ENCODE assay signal across 19 cellular contexts in genomic region chr6:20599302-20600051, GRCh38.
DNase-seq lines count a peak whose midpoint lies in the region; ATAC-seq, FAIRE-seq and TF ChIP-seq lines count a peak whose summit lies in the region.
"Had no signal": no experiment of that assay in that cellular context is flagged by ENCODE, and none has a peak within 500 bp of the region (broad histone marks: within the 10 kb centered on the region; RNA-seq: fewer than 3 reads in every experiment).

No MANE protein-coding gene starts in this region.

- CTCF ChIA-PET in activated CD4-positive, alpha-beta T cell treated with anti-CD3 and anti-CD28 coated beads for 36 hours (lab: Charles Lee), result interaction anchor here (0.6 to 0.7 kb wide), 2 partner anchors 13 to 1630 kb away, joined by 3 read pairs; no protein-coding TSS in a partner anchor
- CTCF ChIA-PET in HepG2 (lab: Yijun Ruan, JAX; ENCODE audit: low intra/inter-chr PET ratio, low total read pairs), result no interaction called here

- H3K36me3 ChIP-seq in HepG2 (replicated peaks in 1 of 2; ENCODE audit: control insufficient read depth in 1 of 2, insufficient read depth in 2 of 2, low read length in 2 of 2), result peaks cover 1 to 8% of the 10 kb centered on the region in 2 experiments; a peak in 2 of 5 replicates

- H3K27ac ChIP-seq in HepG2 (ENCODE audit: extremely low read length, insufficient read depth, low read length), result no peak overlapping the region

- FAIRE-seq in HepG2 (lab: Jason Lieb, UNC), result no peak

- intact Hi-C loops in activated CD4-positive, alpha-beta T cell treated with anti-CD3 and anti-CD28 coated beads for 36 hours (cut with DNase I, micrococcal nuclease), result loop anchor here (1.0 to 10.0 kb wide), 5 partner anchors 16 to 838 kb away; no protein-coding TSS in a partner anchor
- intact Hi-C loops in HepG2 (cut with micrococcal nuclease; ENCODE audit: unreplicated experiment), result no loop called here

- POLR2A ChIA-PET in activated CD4-positive, alpha-beta T cell treated with anti-CD3 and anti-CD28 coated beads for 36 hours (lab: Charles Lee), result no interaction called here
- POLR2A ChIA-PET in HepG2 (lab: Yijun Ruan, JAX), result no interaction called here

- WGBS in HepG2 (ENCODE audit: low lambda C conversion rate), result 94% methylated on average over 3 of the region's 3 CpGs

- no peaks in the 10 kb centered on the region for H3K79me2 ChIP-seq in HepG2 (ENCODE audit: insufficient read depth, low read length)

- no peak for TF ChIP-seq CTCF in HepG2 (CRISPR knock-in tag; IDR thresholded peaks at IDR 0.05)

- in situ Hi-C loops in HepG2 (cut with HindIII; ENCODE audit: extremely low pct_ligation_motif_present, low pct_unique_long_range_greater_than_20kb), result no loop called here

- TF ChIP-seq RAD21 in HepG2 (CRISPR knock-in tag; IDR thresholded peaks at IDR 0.05), result no peak

- H3K9ac ChIP-seq in HepG2 (ENCODE audit: insufficient read depth, low read depth, low read length), result no peak overlapping the region

- H4K20me1 ChIP-seq in HepG2 (ENCODE audit: insufficient read depth, low read length), result no peaks in the 10 kb centered on the region

- DNase-seq in activated CD4-positive, alpha-beta T cell treated with anti-CD3 and anti-CD28 coated beads for 36 hours, result no peak
- no peak for DNase-seq in activated CD4-positive, alpha-beta T cell treated with anti-CD3 and anti-CD28 coated beads for 48 hours
- no peak for DNase-seq in GM19238 (ENCODE audit: insufficient read length, low spot score)
- DNase-seq in HepG2 (ENCODE audit: low spot score), result no peak
- no peak for DNase-seq in T-helper 17 cell
- DNase-seq: activated CD4-positive, CD25-positive, alpha-beta regulatory T cell treated with anti-CD3 and anti-CD28 coated beads, Interleukin-2, amount 50 U/mL, for 72 hours; Kasumi-1; kidney glomerular epithelial cell; midbrain; NCI-H1930; NCI-H524 treated with DMSO at 0.1 percent for 48 hours; RPMI8226; stimulated activated CD4-positive, alpha-beta T cell treated with anti-CD3 and anti-CD28 coated beads, Interleukin-4, amount 100 ng/mL, for 4 hours had no signal

- H3K4me2 ChIP-seq in HepG2 (ENCODE audit: low read depth, low read length), result no peak overlapping the region

- H2AFZ ChIP-seq in HepG2 (ENCODE audit: low read length), result no peak overlapping the region

- no peak for TF ChIP-seq POLR2A in HepG2 (IDR thresholded peaks at IDR 0.05; ENCODE audit: insufficient read depth in 1 of 2, low read depth in 2 of 2, low read length in 2 of 2)

- H3K4me3 Mint-ChIP-seq in activated CD4-positive, alpha-beta T cell treated with anti-CD3 and anti-CD28 coated beads for 36 hours, result no peak overlapping the region
- peak overlapping the region; percentile 34 for H3K4me3 Mint-ChIP-seq in activated T-helper 17 cell treated with anti-CD3 and anti-CD28 coated beads, Interleukin-2, amount 50 U/mL, for 72 hours
- H3K4me3 Mint-ChIP-seq in T-helper 17 cell, result no peak overlapping the region
- H3K4me3 Mint-ChIP-seq: CD14-positive monocyte; dendritic cell treated with granulocyte-macrophage colony-stimulating factor and Interleukin-4, amounts not matched to agents 40 ng/mL and 50 ng/mL, for 4 days had no signal

- no peak overlapping the region for H3K27ac Mint-ChIP-seq in activated CD4-positive, alpha-beta T cell treated with anti-CD3 and anti-CD28 coated beads for 36 hours
- H3K27ac Mint-ChIP-seq in activated T-helper 17 cell treated with anti-CD3 and anti-CD28 coated beads, Interleukin-2, amount 50 U/mL, for 72 hours, result peak overlapping the region; percentile 72
- H3K27ac Mint-ChIP-seq in T-helper 17 cell, result no peak overlapping the region
- H3K27ac Mint-ChIP-seq: CD14-positive monocyte; dendritic cell treated with granulocyte-macrophage colony-stimulating factor and Interleukin-4, amounts not matched to agents 40 ng/mL and 50 ng/mL, for 4 days had no signal

- H3K27me3 ChIP-seq in HepG2 (ENCODE audit: control insufficient read depth in 1 of 2, insufficient read depth in 2 of 2, low read length in 2 of 2), result no peaks in the 10 kb centered on the region

- peak; percentile 97 for ATAC-seq in activated CD4-positive, alpha-beta T cell treated with anti-CD3 and anti-CD28 coated beads for 36 hours
- peak; percentile 69 for ATAC-seq in GM19395 (IDR thresholded peaks at IDR 0.05; ENCODE audit: unreplicated experiment)
- peak; percentile 46 for ATAC-seq in HG03039 (IDR thresholded peaks at IDR 0.05; ENCODE audit: unreplicated experiment)
- ATAC-seq in activated T-helper 17 cell treated with anti-CD3 and anti-CD28 coated beads, Interleukin-2, amount 50 U/mL, for 72 hours (replicated peaks), result peak; percentile 97
- no peak for ATAC-seq in HepG2
- no peak for ATAC-seq in T-helper 17 cell
- ATAC-seq: esophagus mucosa had no signal

- H3K9me3 ChIP-seq in HepG2 (ENCODE audit: low read length) (no peaks in the 10 kb centered on the region; the same call in 1 of the 2 replicates), T-helper 17 cell (ENCODE audit: control insufficient read depth, low read length, poor library complexity, severe bottlenecking) (no peaks in the 10 kb centered on the region)

- no peaks in the 10 kb centered on the region for H3K27me3 Mint-ChIP-seq in activated CD4-positive, alpha-beta T cell treated with anti-CD3 and anti-CD28 coated beads for 36 hours
- H3K27me3 Mint-ChIP-seq in activated T-helper 17 cell treated with anti-CD3 and anti-CD28 coated beads, Interleukin-2, amount 50 U/mL, for 72 hours, result no peaks in the 10 kb centered on the region
- no peaks in the 10 kb centered on the region for H3K27me3 Mint-ChIP-seq in T-helper 17 cell
- H3K27me3 Mint-ChIP-seq: dendritic cell treated with granulocyte-macrophage colony-stimulating factor and Interleukin-4, amounts not matched to agents 40 ng/mL and 50 ng/mL, for 4 days had no signal

- peaks cover 41% of the 10 kb centered on the region for H3K36me3 Mint-ChIP-seq in activated CD4-positive, alpha-beta T cell treated with anti-CD3 and anti-CD28 coated beads for 36 hours (ENCODE audit: low read depth)
- peaks cover 54% of the 10 kb centered on the region for H3K36me3 Mint-ChIP-seq in activated T-helper 17 cell treated with anti-CD3 and anti-CD28 coated beads, Interleukin-2, amount 50 U/mL, for 72 hours (ENCODE audit: low read depth)
- peaks cover 8% of the 10 kb centered on the region for H3K36me3 Mint-ChIP-seq in T-helper 17 cell (ENCODE audit: low read depth)

- H3K4me1 ChIP-seq in HepG2 (ENCODE audit: insufficient read depth, low read length), result peaks cover 6% of the 10 kb centered on the region

- H3K4me1 Mint-ChIP-seq in activated CD4-positive, alpha-beta T cell treated with anti-CD3 and anti-CD28 coated beads for 36 hours, result peaks cover 11% of the 10 kb centered on the region
- peaks cover 12% of the 10 kb centered on the region for H3K4me1 Mint-ChIP-seq in activated T-helper 17 cell treated with anti-CD3 and anti-CD28 coated beads, Interleukin-2, amount 50 U/mL, for 72 hours
- H3K4me1 Mint-ChIP-seq in T-helper 17 cell, result peaks cover 3% of the 10 kb centered on the region
- H3K4me1 Mint-ChIP-seq: CD14-positive monocyte had no signal

- no TSS peak for BruUV-seq in HepG2 (replicated peaks; lab: Mats Ljungman, UMichigan)

- TF ChIP-seq EP300 in HepG2 (IDR thresholded peaks at IDR 0.05; ENCODE audit: low read depth in 2 of 2, low read length in 2 of 2) (no peak), HepG2 (CRISPR knock-in tag; IDR thresholded peaks at IDR 0.05; ENCODE audit: borderline replicate concordance) (no peak)

- H3K4me3 ChIP-seq in HepG2 (replicated peaks in 1 of 3; ENCODE audit: insufficient read depth in 1 of 3, low read depth in 2 of 3, low read length in 3 of 3), result no peak overlapping the region

- H3K9me3 Mint-ChIP-seq in activated CD4-positive, alpha-beta T cell treated with anti-CD3 and anti-CD28 coated beads for 36 hours (ENCODE audit: low read depth), result peaks cover 6% of the 10 kb centered on the region
- no peaks in the 10 kb centered on the region for H3K9me3 Mint-ChIP-seq in activated T-helper 17 cell treated with anti-CD3 and anti-CD28 coated beads, Interleukin-2, amount 50 U/mL, for 72 hours

TF ChIP-seq in HepG2, 621 proteins besides CTCF, POLR2A, EP300 and RAD21:
- TF ChIP-seq, protein P1, sequence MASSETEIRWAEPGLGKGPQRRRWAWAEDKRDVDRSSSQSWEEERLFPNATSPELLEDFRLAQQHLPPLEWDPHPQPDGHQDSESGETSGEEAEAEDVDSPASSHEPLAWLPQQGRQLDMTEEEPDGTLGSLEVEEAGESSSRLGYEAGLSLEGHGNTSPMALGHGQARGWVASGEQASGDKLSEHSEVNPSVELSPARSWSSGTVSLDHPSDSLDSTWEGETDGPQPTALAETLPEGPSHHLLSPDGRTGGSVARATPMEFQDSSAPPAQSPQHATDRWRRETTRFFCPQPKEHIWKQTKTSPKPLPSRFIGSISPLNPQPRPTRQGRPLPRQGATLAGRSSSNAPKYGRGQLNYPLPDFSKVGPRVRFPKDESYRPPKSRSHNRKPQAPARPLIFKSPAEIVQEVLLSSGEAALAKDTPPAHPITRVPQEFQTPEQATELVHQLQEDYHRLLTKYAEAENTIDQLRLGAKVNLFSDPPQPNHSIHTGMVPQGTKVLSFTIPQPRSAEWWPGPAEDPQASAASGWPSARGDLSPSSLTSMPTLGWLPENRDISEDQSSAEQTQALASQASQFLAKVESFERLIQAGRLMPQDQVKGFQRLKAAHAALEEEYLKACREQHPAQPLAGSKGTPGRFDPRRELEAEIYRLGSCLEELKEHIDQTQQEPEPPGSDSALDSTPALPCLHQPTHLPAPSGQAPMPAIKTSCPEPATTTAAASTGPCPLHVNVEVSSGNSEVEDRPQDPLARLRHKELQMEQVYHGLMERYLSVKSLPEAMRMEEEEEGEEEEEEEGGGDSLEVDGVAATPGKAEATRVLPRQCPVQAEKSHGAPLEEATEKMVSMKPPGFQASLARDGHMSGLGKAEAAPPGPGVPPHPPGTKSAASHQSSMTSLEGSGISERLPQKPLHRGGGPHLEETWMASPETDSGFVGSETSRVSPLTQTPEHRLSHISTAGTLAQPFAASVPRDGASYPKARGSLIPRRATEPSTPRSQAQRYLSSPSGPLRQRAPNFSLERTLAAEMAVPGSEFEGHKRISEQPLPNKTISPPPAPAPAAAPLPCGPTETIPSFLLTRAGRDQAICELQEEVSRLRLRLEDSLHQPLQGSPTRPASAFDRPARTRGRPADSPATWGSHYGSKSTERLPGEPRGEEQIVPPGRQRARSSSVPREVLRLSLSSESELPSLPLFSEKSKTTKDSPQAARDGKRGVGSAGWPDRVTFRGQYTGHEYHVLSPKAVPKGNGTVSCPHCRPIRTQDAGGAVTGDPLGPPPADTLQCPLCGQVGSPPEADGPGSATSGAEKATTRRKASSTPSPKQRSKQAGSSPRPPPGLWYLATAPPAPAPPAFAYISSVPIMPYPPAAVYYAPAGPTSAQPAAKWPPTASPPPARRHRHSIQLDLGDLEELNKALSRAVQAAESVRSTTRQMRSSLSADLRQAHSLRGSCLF (CRISPR knock-in tag; IDR thresholded peaks at IDR 0.05; ENCODE audit: borderline replicate concordance), result no peak
- TF ChIP-seq KMT2A (CRISPR knock-in tag; IDR thresholded peaks at IDR 0.05) (no peak), RELA (CRISPR knock-in tag; IDR thresholded peaks at IDR 0.05) (no peak), NFATC3 (CRISPR knock-in tag; IDR thresholded peaks at IDR 0.05) (no peak)

Comparison
In these comparisons a context has a peak if more than half of its experiments do, and no peak if none do; other contexts are left out.
1. ATAC-seq: peak in activated CD4-positive, alpha-beta T cell treated with anti-CD3 and anti-CD28 coated beads for 36 hours (single experiment), GM19395 (single experiment), HG03039 (single experiment) and activated T-helper 17 cell treated with anti-CD3 and anti-CD28 coated beads, Interleukin-2, amount 50 U/mL, for 72 hours (single experiment); none in HepG2 (single experiment) and T-helper 17 cell (single experiment).